In the genomic region with DNA sequence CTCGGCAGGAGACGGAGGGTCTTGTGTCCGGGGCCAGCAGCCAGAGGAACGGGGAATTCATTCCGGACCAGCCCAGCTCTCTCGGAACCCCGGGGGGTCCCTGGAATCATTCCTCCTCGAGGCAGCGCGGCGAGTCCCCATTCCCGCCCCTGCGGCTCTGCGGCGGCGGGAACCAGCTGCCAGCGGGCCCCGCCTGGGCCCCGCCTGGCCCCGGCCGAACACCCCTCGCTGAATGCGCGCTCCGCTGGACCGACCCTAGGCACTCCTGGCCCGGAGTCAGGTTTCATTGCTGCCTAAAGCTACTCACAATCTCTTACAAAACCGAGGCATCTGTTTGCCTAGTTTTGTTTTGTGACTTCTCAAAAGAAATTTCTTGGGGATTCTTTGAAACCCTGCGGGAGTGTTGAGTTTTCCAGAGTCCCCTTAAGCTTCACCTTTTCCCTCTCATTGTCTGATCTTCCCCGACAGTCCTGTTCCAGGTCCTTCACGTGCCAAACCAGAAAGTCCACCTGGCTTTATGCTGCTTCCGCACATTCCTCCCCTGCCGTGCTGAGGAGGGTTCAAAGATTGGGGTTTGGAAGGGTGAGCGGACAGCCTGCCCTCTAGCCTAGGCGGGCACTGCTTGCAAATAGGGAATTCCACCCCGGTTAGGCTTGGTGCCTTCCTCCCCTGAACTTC, we compare ENCODE assay signal across 1 cellular context.
TF ChIP-seq lines count a peak whose summit lies in the region.

No MANE protein-coding gene starts in this region.

TF ChIP-seq in IMR-90, 13 proteins besides CTCF, POLR2A, EP300 and RAD21:
- no peak for TF ChIP-seq MAZ (IDR thresholded peaks at IDR 0.05; ENCODE audit: borderline replicate concordance, low read depth, low read length)
- TF ChIP-seq BHLHE40 (IDR thresholded peaks at IDR 0.05; ENCODE audit: low read depth, low read length), result no peak
- TF ChIP-seq RCOR1 (IDR thresholded peaks at IDR 0.05; ENCODE audit: insufficient replicate concordance, low read length), result no peak
- TF ChIP-seq, protein P1, sequence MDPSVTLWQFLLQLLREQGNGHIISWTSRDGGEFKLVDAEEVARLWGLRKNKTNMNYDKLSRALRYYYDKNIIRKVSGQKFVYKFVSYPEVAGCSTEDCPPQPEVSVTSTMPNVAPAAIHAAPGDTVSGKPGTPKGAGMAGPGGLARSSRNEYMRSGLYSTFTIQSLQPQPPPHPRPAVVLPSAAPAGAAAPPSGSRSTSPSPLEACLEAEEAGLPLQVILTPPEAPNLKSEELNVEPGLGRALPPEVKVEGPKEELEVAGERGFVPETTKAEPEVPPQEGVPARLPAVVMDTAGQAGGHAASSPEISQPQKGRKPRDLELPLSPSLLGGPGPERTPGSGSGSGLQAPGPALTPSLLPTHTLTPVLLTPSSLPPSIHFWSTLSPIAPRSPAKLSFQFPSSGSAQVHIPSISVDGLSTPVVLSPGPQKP (IDR thresholded peaks at IDR 0.05; ENCODE audit: borderline replicate concordance, low read depth, low read length), result no peak
- no peak for TF ChIP-seq MXI1 (IDR thresholded peaks at IDR 0.05; ENCODE audit: borderline replicate concordance, low read depth, low read length)
- TF ChIP-seq, protein P2, sequence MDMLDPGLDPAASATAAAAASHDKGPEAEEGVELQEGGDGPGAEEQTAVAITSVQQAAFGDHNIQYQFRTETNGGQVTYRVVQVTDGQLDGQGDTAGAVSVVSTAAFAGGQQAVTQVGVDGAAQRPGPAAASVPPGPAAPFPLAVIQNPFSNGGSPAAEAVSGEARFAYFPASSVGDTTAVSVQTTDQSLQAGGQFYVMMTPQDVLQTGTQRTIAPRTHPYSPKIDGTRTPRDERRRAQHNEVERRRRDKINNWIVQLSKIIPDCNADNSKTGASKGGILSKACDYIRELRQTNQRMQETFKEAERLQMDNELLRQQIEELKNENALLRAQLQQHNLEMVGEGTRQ (IDR thresholded peaks at IDR 0.05; ENCODE audit: low read depth, low read length), result no peak
- no peak for TF ChIP-seq RFX5 (IDR thresholded peaks at IDR 0.05; ENCODE audit: low read depth, low read length)
- no peak for TF ChIP-seq NFE2L2 (IDR thresholded peaks at IDR 0.05; ENCODE audit: low read depth, low read length)
- TF ChIP-seq SMC3 (IDR thresholded peaks at IDR 0.05; ENCODE audit: low read depth, low read length), result no peak
- no peak for TF ChIP-seq MAFK (IDR thresholded peaks at IDR 0.05; ENCODE audit: low read depth, low read length)
- no peak for TF ChIP-seq FOS (IDR thresholded peaks at IDR 0.05; ENCODE audit: low read depth, low read length)
- TF ChIP-seq CHD1 (IDR thresholded peaks at IDR 0.05; ENCODE audit: low read depth, low read length), result no peak
